In genomic region chr14:99596071-99596627, GRCh38 we compare ENCODE assay signal across 13 cellular contexts. TPM values are rescaled to one million over a fixed set of nuclear protein-coding genes. Genes with fewer than 3 reads are reported as not detected.
A peak's percentile ranks its signal among the peaks of the same experiment; 100 is the strongest.
DNase-seq lines count a peak whose midpoint lies in the region; ATAC-seq and TF ChIP-seq lines count a peak whose summit lies in the region.
"Had no signal": no experiment of that assay in that cellular context is flagged by ENCODE, and none has a peak within 500 bp of the region (broad histone marks: within the 10 kb centered on the region; RNA-seq: fewer than 3 reads in every experiment).

No MANE protein-coding gene starts in this region.

- no peak for DNase-seq in effector memory CD8-positive, alpha-beta T cell
- DNase-seq in mucosa of descending colon (peak in 1 of 3 donors; percentile 72), thyroid gland (peak; percentile 89 to 90), H7 (no peak)
- DNase-seq: activated CD8-positive, alpha-beta memory T cell treated with anti-CD3 and anti-CD28 coated beads, Interleukin-2, amount 50 U/mL, for 4 hours; DMS153; HFFc6; NCI-H2171 treated with DMSO at 0.1 percent for 48 hours had no signal

- H3K4me2 ChIP-seq in Loucy (ENCODE audit: low read depth, low read length, poor library complexity, severe bottlenecking), result peak overlapping the region; percentile 87

- TF ChIP-seq CTCF in Loucy (conservative IDR thresholded peaks at IDR 0.05; ENCODE audit: low read length), result no peak
- no peak for TF ChIP-seq CTCF in mucosa of descending colon (IDR thresholded peaks at IDR 0.05)
- TF ChIP-seq CTCF in thyroid gland (IDR thresholded peaks at IDR 0.05), result no peak

- no peaks in the 10 kb centered on the region for H3F3A ChIP-seq in Loucy (ENCODE audit: low read depth)

- peaks cover 4% of the 10 kb centered on the region for H3K36me3 Mint-ChIP-seq in effector memory CD8-positive, alpha-beta T cell (ENCODE audit: insufficient read depth)
- H3K36me3 Mint-ChIP-seq: natural killer cell treated with Interleukin-12 subunit alpha and Interleukin-12 subunit beta and Interleukin-15 and Interleukin-18, amount 100 ng/mL, for 72 hours; stimulated activated memory B cell treated with anti-CD40 and anti-IgM and Interleukin-4, amounts not matched to agents 10 μg/mL and 1 μg/mL and 100 μg/mL, for 72 hours had no signal

- no peak for ATAC-seq in effector memory CD8-positive, alpha-beta T cell (replicated peaks)
- ATAC-seq in mucosa of descending colon (peak; percentile 80), HG03442 (IDR thresholded peaks at IDR 0.05; ENCODE audit: unreplicated experiment) (no peak), GM21360 (IDR thresholded peaks at IDR 0.05; ENCODE audit: unreplicated experiment) (no peak)
- ATAC-seq: natural killer cell treated with Interleukin-12 subunit alpha and Interleukin-12 subunit beta and Interleukin-15 and Interleukin-18, amount 100 ng/mL, for 72 hours; stimulated activated memory B cell treated with anti-CD40 and anti-IgM and Interleukin-4, amounts not matched to agents 10 μg/mL and 1 μg/mL and 100 μg/mL, for 72 hours had no signal

- H3K9ac ChIP-seq in Loucy (ENCODE audit: low read depth, low read length, poor library complexity, severe bottlenecking), result peak overlapping the region; percentile 6

- intact Hi-C loops in mucosa of descending colon (cut with DNase I, micrococcal nuclease) (no loop called here), thyroid gland (cut with DNase I) (no loop called here)

- H3K4me1 Mint-ChIP-seq in effector memory CD8-positive, alpha-beta T cell (ENCODE audit: low read depth in 2 of 2), result peaks cover 14 to 30% of the 10 kb centered on the region in 2 donors

- peak overlapping the region in 1 of 2 donors; percentile 48 for H3K4me3 Mint-ChIP-seq in effector memory CD8-positive, alpha-beta T cell
- H3K4me3 Mint-ChIP-seq: stimulated activated memory B cell treated with anti-CD40 and anti-IgM and Interleukin-4, amounts not matched to agents 10 μg/mL and 1 μg/mL and 100 μg/mL, for 72 hours had no signal

- peak in 1 of 2 donors; percentile 56 for TF ChIP-seq POLR2A in thyroid gland (IDR thresholded peaks at IDR 0.05)

- no peaks in the 10 kb centered on the region for H3K27me3 Mint-ChIP-seq in effector memory CD8-positive, alpha-beta T cell
- H3K27me3 Mint-ChIP-seq: natural killer cell treated with Interleukin-12 subunit alpha and Interleukin-12 subunit beta and Interleukin-15 and Interleukin-18, amount 100 ng/mL, for 72 hours; stimulated activated memory B cell treated with anti-CD40 and anti-IgM and Interleukin-4, amounts not matched to agents 10 μg/mL and 1 μg/mL and 100 μg/mL, for 72 hours had no signal

- H3K9me3 Mint-ChIP-seq in effector memory CD8-positive, alpha-beta T cell, result no peaks in the 10 kb centered on the region
- H3K9me3 Mint-ChIP-seq: HFFc6; natural killer cell treated with Interleukin-12 subunit alpha and Interleukin-12 subunit beta and Interleukin-15 and Interleukin-18, amount 100 ng/mL, for 72 hours; stimulated activated memory B cell treated with anti-CD40 and anti-IgM and Interleukin-4, amounts not matched to agents 10 μg/mL and 1 μg/mL and 100 μg/mL, for 72 hours had no signal

- no peak overlapping the region for H2AFZ ChIP-seq in Loucy (ENCODE audit: low read length)

- peaks cover 12% of the 10 kb centered on the region for H4K20me1 ChIP-seq in Loucy (ENCODE audit: insufficient read depth, low read length, poor library complexity, severe bottlenecking)

- H3K4me1 ChIP-seq in Loucy (ENCODE audit: insufficient read depth, low read length, poor library complexity, severe bottlenecking), result peaks cover 46% of the 10 kb centered on the region
- peaks cover 69% of the 10 kb centered on the region for H3K4me1 ChIP-seq in mucosa of descending colon (ENCODE audit: low read depth)
- H3K4me1 ChIP-seq in thyroid gland, result peaks cover 36 to 65% of the 10 kb centered on the region in 2 donors

- 20 to 31% methylated on average over 10 of the region's 10 CpGs for WGBS in thyroid gland, 2 donors

- H3K27ac Mint-ChIP-seq in effector memory CD8-positive, alpha-beta T cell, result peak overlapping the region; percentile 91 to 95
- H3K27ac Mint-ChIP-seq: HFFc6 had no signal

- peaks cover 91% of the 10 kb centered on the region for H3K79me2 ChIP-seq in Loucy (ENCODE audit: insufficient read depth, low read length)

- H3K36me3 ChIP-seq in Loucy (ENCODE audit: insufficient read depth, low read length) (no peaks in the 10 kb centered on the region), mucosa of descending colon (ENCODE audit: low read depth) (no peaks in the 10 kb centered on the region), thyroid gland (no peaks in the 10 kb centered on the region), H7 (replicated peaks; ENCODE audit: control insufficient read depth, insufficient read depth, low read length) (no peaks in the 10 kb centered on the region)

- no peaks in the 10 kb centered on the region for H3K27me3 ChIP-seq in Loucy (ENCODE audit: insufficient read depth, low read length, poor library complexity, severe bottlenecking)
- H3K27me3 ChIP-seq in thyroid gland, result no peaks in the 10 kb centered on the region
- no peaks in the 10 kb centered on the region for H3K27me3 ChIP-seq in H7 (ENCODE audit: control insufficient read depth, insufficient read depth, low read length)

- H3K4me3 ChIP-seq in Loucy (ENCODE audit: low read length, poor library complexity, severe bottlenecking) (no peak overlapping the region), mucosa of descending colon (no peak overlapping the region), thyroid gland (replicated peaks in 1 of 3) (no peak overlapping the region), H7 (ENCODE audit: insufficient read depth, low read depth, low read length) (no peak overlapping the region)

- H3K27ac ChIP-seq in thyroid gland, result peak overlapping the region; percentile 80 to 89 (median 84)

- H3K9me3 ChIP-seq in Loucy (ENCODE audit: insufficient read depth, low read depth, low read length), result no peaks in the 10 kb centered on the region
- H3K9me3 ChIP-seq in mucosa of descending colon, result no peaks in the 10 kb centered on the region
- H3K9me3 ChIP-seq in thyroid gland, result no peaks in the 10 kb centered on the region

- no peaks in the 10 kb centered on the region for H3K9me2 ChIP-seq in Loucy (replicated peaks; ENCODE audit: low read depth, low read length)

RNA-seq across cellular contexts. Expression of gene CCDC85C, which starts 7.9 kb away (rescaled TPM):
- total RNA-seq in mucosa of descending colon (100 to 1,000 TPM in 1 of 3 donors, 10 to 100 TPM in 2; 66.2 to 102 (median 66.2) TPM), thyroid gland (10 to 100 TPM in 3 of 4 donors, 1 to 10 TPM in 1; 8.6 to 28.3 (median 17.3) TPM)
- total RNA-seq in H7 (2014; rRNA removed; shearing (Covaris generic)), result 44.9 and 50.2 TPM in 2 replicates

RNA-seq across cellular contexts. Expression of gene HHIPL1, which starts 48.8 kb away (rescaled TPM):
- total RNA-seq in mucosa of descending colon (1 to 10 TPM in 2 of 3 donors, under 1 TPM in 1; 0.26 to 3.2 (median 1.1) TPM), thyroid gland (1 to 10 TPM in 3 of 4 donors, under 1 TPM in 1; 0.98 to 2.7 (median 1.1) TPM)
- total RNA-seq in H7 (2014; rRNA removed; shearing (Covaris generic)), result 2.2 and 3.4 TPM in 2 replicates
- total RNA-seq: natural killer cell treated with Interleukin-12 subunit alpha and Interleukin-12 subunit beta and Interleukin-15 and Interleukin-18, amount 100 ng/mL, for 72 hours had no signal

Comparison
In these comparisons a context has a peak if more than half of its experiments do, and no peak if none do; other contexts are left out.
1. DNase-seq: peak in thyroid gland (2 of 2); none in effector memory CD8-positive, alpha-beta T cell (0 of 3) and H7 (single experiment).